Comparison of ENCODE assay signal across 12 cellular contexts in genomic region chr22:50303515-50303847, GRCh38. TPM values are rescaled to one million over a fixed set of nuclear protein-coding genes. Genes with fewer than 3 reads are reported as not detected.
A peak's percentile ranks its signal among the peaks of the same experiment; 100 is the strongest.
DNase-seq lines count a peak whose midpoint lies in the region; ATAC-seq, FAIRE-seq and TF ChIP-seq lines count a peak whose summit lies in the region.
"Had no signal": no experiment of that assay in that cellular context is flagged by ENCODE, and none has a peak within 500 bp of the region (broad histone marks: within the 10 kb centered on the region; RNA-seq: fewer than 3 reads in every experiment).

No MANE protein-coding gene starts in this region.

- no peak for TF ChIP-seq POLR2A in ovary (IDR thresholded peaks at IDR 0.05)

- no peaks in the 10 kb centered on the region for H3K27me3 ChIP-seq in left ventricle myocardium inferior (ENCODE audit: low read depth)
- no peaks in the 10 kb centered on the region for H3K27me3 ChIP-seq in ovary

- H3K4me3 ChIP-seq in left ventricle myocardium inferior (peak overlapping the region; percentile 98), epithelial cell of proximal tubule (ENCODE audit: low read depth, low read length) (peak overlapping the region; percentile 14), ovary (no peak overlapping the region)

- no peaks in the 10 kb centered on the region for H3K9me3 ChIP-seq in left ventricle myocardium inferior (replicated peaks)
- no peaks in the 10 kb centered on the region for H3K9me3 ChIP-seq in ovary

- no peak for ATAC-seq in Right ventricle myocardium inferior

- TF ChIP-seq EP300 in ovary (IDR thresholded peaks at IDR 0.05): no peak

- 44 to 49% (median 48%) methylated on average over 7 of the region's 7 CpGs for WGBS in ovary, 3 donors

- no peak for FAIRE-seq in D721Med (lab: Jason Lieb, UNC)

- DNase-seq in left ventricle myocardium inferior (no peak), Right ventricle myocardium inferior (ENCODE audit: missing footprints) (no peak), epithelial cell of proximal tubule (ENCODE audit: low read depth) (no peak), ovary (peak in 1 of 5 donors; percentile 38), NCI-H1930 (lab: John Stamatoyannopoulos, UW) (no peak), amniotic stem cell (lab: John Stamatoyannopoulos, UW) (no peak), D721Med (ENCODE audit: insufficient read length, low spot score) (no peak), 8988T (no peak)
- DNase-seq: activated T-cell treated with anti-CD3 and anti-CD28 coated beads for 4 hours, dermis blood vessel endothelial cell, NCI-H345, T-helper 17 cell had no signal

- TF ChIP-seq CTCF in left ventricle myocardium inferior (IDR thresholded peaks at IDR 0.05; ENCODE audit: borderline replicate concordance) (no peak), epithelial cell of proximal tubule (conservative IDR thresholded peaks at IDR 0.05; ENCODE audit: low read depth, low read length) (no peak), ovary (IDR thresholded peaks at IDR 0.05) (no peak), D721Med (IDR thresholded peaks at IDR 0.05; ENCODE audit: insufficient read depth, missing control alignments) (no peak)

- H3K36me3 ChIP-seq in left ventricle myocardium inferior: no peaks in the 10 kb centered on the region
- H3K36me3 ChIP-seq in ovary: no peaks in the 10 kb centered on the region

- H3K4me1 ChIP-seq in left ventricle myocardium inferior: peaks cover 96% of the 10 kb centered on the region
- H3K4me1 ChIP-seq in ovary (ENCODE audit: insufficient read depth): peaks cover 66% of the 10 kb centered on the region

- peak overlapping the region; percentile 95 for H3K27ac ChIP-seq in left ventricle myocardium inferior (replicated peaks)
- H3K27ac ChIP-seq in ovary: peak overlapping the region; percentile 37 to 91

- intact Hi-C loops in left ventricle myocardium inferior (cut with micrococcal nuclease): no loop called here
- intact Hi-C loops in Right ventricle myocardium inferior (cut with DNase I): no loop called here
- intact Hi-C loops in ovary (cut with DNase I): no loop called here

RNA-seq across cellular contexts. Expression of gene PLXNB2, which starts 4.0 kb away (rescaled TPM):
- total RNA-seq in left ventricle myocardium inferior (50.2 TPM), Right ventricle myocardium inferior (70.6 TPM), epithelial cell of proximal tubule (113 and 177 TPM in 2 replicates), ovary (100 to 1,000 TPM; 121 to 274 (median 229) TPM)
- polyA plus RNA-seq in ovary: 100 to 1,000 TPM in 1 of 2 donors, 10 to 100 TPM in 1; 26.5 to 135 TPM

RNA-seq across cellular contexts. Expression of gene DENND6B, which starts 23.3 kb away (rescaled TPM):
- total RNA-seq in left ventricle myocardium inferior: 1.2 TPM
- total RNA-seq in Right ventricle myocardium inferior: 1.7 TPM
- total RNA-seq in epithelial cell of proximal tubule: 1.2 and 4.4 TPM in 2 replicates
- 10 to 100 TPM in 2 of 7 donors, 1 to 10 TPM in 5; 2.6 to 17.3 (median 7.4) TPM for total RNA-seq in ovary
- polyA plus RNA-seq in ovary: 1 to 10 TPM in 1 of 2 donors, under 1 TPM in 1; 0.38 to 5.6 TPM

RNA-seq across cellular contexts. Expression of gene MAPK11, which starts 33.3 kb away (rescaled TPM):
- total RNA-seq in left ventricle myocardium inferior: 7.8 TPM
- total RNA-seq in Right ventricle myocardium inferior: 10.0 TPM
- total RNA-seq in epithelial cell of proximal tubule: 5.4 and 8.4 TPM in 2 replicates
- total RNA-seq in ovary: 10 to 100 TPM in 4 of 7 donors, 1 to 10 TPM in 3; 2.0 to 31.6 (median 12.0) TPM
- 10 to 100 TPM in 1 of 2 donors, under 1 TPM in 1; 0.92 to 13.0 TPM for polyA plus RNA-seq in ovary

RNA-seq across cellular contexts. Expression of gene PPP6R2, which starts 39.6 kb away (rescaled TPM):
- total RNA-seq in left ventricle myocardium inferior (38.6 TPM), Right ventricle myocardium inferior (42.4 TPM), epithelial cell of proximal tubule (35.7 and 49.3 TPM in 2 replicates), ovary (10 to 100 TPM; 30.1 to 52.9 (median 37.8) TPM)
- polyA plus RNA-seq in ovary: 10 to 100 TPM in 1 of 2 donors, 1 to 10 TPM in 1; 8.2 to 33.4 TPM

RNA-seq across cellular contexts. Expression of gene MAPK12, which starts 42.0 kb away (rescaled TPM):
- total RNA-seq in left ventricle myocardium inferior (17.2 TPM), Right ventricle myocardium inferior (18.2 TPM), epithelial cell of proximal tubule (33.9 and 56.0 TPM in 2 replicates), ovary (10 to 100 TPM in 6 of 7 donors, 1 to 10 TPM in 1; 7.9 to 35.3 (median 23.3) TPM)
- 10 to 100 TPM in 1 of 2 donors, under 1 TPM in 1; 0.87 to 26.5 TPM for polyA plus RNA-seq in ovary
